Comparison of ENCODE assay signal across 31 cellular contexts in the genomic region with DNA sequence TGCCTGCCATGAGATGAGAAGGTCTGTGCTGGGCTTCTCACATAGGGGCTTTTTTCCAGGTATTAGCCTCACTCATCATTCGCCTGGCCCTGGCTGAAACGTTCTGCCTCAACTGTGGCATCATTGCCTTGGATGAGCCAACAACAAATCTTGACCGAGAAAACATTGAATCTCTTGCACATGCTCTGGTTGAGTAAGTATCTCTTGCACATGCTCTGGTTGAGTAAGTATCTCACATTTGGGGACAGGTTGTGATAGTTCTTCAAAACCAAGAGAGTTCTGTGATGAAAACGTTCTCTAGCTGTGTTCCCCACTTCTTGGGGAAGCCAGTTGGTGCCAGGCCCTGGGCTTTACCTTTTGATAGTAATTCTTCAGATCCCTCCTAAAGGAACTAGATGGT. TPM values are rescaled to one million over a fixed set of nuclear protein-coding genes. Genes with fewer than 3 reads are reported as not detected.
DNase-seq lines count a peak whose midpoint lies in the region; ATAC-seq and TF ChIP-seq lines count a peak whose summit lies in the region.
"Had no signal": no experiment of that assay in that cellular context is flagged by ENCODE, and none has a peak within 500 bp of the region (broad histone marks: within the 10 kb centered on the region; RNA-seq: fewer than 3 reads in every experiment).

No MANE protein-coding gene starts in this region.

- peak overlapping the region; percentile 95 for H3K27ac Mint-ChIP-seq in activated T-cell treated with anti-CD3 and anti-CD28 coated beads, Interleukin-2, amount 50 U/mL, for 72 hours
- H3K27ac Mint-ChIP-seq in activated T-helper 17 cell treated with anti-CD3 and anti-CD28 coated beads, Interleukin-2, amount 50 U/mL, for 72 hours, result peak overlapping the region; percentile 87
- H3K27ac Mint-ChIP-seq in stimulated activated memory B cell treated with anti-CD40 and anti-IgM and Interleukin-4, amounts not matched to agents 10 μg/mL and 1 μg/mL and 100 μg/mL, for 72 hours, result no peak overlapping the region
- H3K27ac Mint-ChIP-seq in naive thymus-derived CD4-positive, alpha-beta T cell, result peak overlapping the region in 2 of 9 donors; percentile 14 to 64
- no peak overlapping the region for H3K27ac Mint-ChIP-seq in glutamatergic neuron (ENCODE audit: unreplicated experiment)
- no peak overlapping the region for H3K27ac Mint-ChIP-seq in T-helper 17 cell
- H3K27ac Mint-ChIP-seq: T-cell had no signal

- peaks cover 9 to 67% (median 17%) of the 10 kb centered on the region in 3 experiments for H3K36me3 ChIP-seq in naive thymus-derived CD4-positive, alpha-beta T cell (ENCODE audit: control insufficient read depth in 2 of 3, insufficient read depth in 3 of 3, low read length in 3 of 3)
- H3K36me3 ChIP-seq: uterus had no signal

- ATAC-seq in activated T-cell treated with anti-CD3 and anti-CD28 coated beads, Interleukin-2, amount 50 U/mL, for 72 hours (replicated peaks in 1 of 2), result peak; percentile 54 to 57
- ATAC-seq in HG02610 (IDR thresholded peaks at IDR 0.05; ENCODE audit: unreplicated experiment) (peak; percentile 18), T-helper 17 cell (no peak)
- ATAC-seq in activated T-helper 17 cell treated with anti-CD3 and anti-CD28 coated beads, Interleukin-2, amount 50 U/mL, for 72 hours (replicated peaks), result peak; percentile 21
- ATAC-seq in stimulated activated memory B cell treated with anti-CD40 and anti-IgM and Interleukin-4, amounts not matched to agents 10 μg/mL and 1 μg/mL and 100 μg/mL, for 72 hours, result peak; percentile 10
- no peak for ATAC-seq in naive thymus-derived CD4-positive, alpha-beta T cell
- ATAC-seq: effector memory CD8-positive, alpha-beta T cell; esophagus mucosa; T-cell had no signal

- TF ChIP-seq CTCF in glutamatergic neuron (IDR thresholded peaks at IDR 0.05; ENCODE audit: partially characterized antibody, unreplicated experiment), result no peak

- POLR2A ChIA-PET in naive thymus-derived CD4-positive, alpha-beta T cell (lab: Charles Lee), result no interaction called here

- no peak overlapping the region for H3K4me3 ChIP-seq in naive thymus-derived CD4-positive, alpha-beta T cell (ENCODE audit: low read length)
- H3K4me3 ChIP-seq: coronary artery, SJCRH30, testis, uterus had no signal

- H3K27ac ChIP-seq in naive thymus-derived CD4-positive, alpha-beta T cell (ENCODE audit: low read depth, low read length), result no peak overlapping the region
- H3K27ac ChIP-seq: coronary artery, KMS-11, SJCRH30, testis, uterus had no signal

- H3K4me3 Mint-ChIP-seq in activated T-cell treated with anti-CD3 and anti-CD28 coated beads, Interleukin-2, amount 50 U/mL, for 72 hours, result peak overlapping the region; percentile 43 to 79
- peak overlapping the region; percentile 56 for H3K4me3 Mint-ChIP-seq in activated T-helper 17 cell treated with anti-CD3 and anti-CD28 coated beads, Interleukin-2, amount 50 U/mL, for 72 hours
- no peak overlapping the region for H3K4me3 Mint-ChIP-seq in stimulated activated memory B cell treated with anti-CD40 and anti-IgM and Interleukin-4, amounts not matched to agents 10 μg/mL and 1 μg/mL and 100 μg/mL, for 72 hours
- H3K4me3 Mint-ChIP-seq in naive thymus-derived CD4-positive, alpha-beta T cell, result peak overlapping the region in 1 of 10 donors; percentile 12
- no peak overlapping the region for H3K4me3 Mint-ChIP-seq in glutamatergic neuron (ENCODE audit: unreplicated experiment)
- no peak overlapping the region for H3K4me3 Mint-ChIP-seq in T-helper 17 cell
- H3K4me3 Mint-ChIP-seq: effector memory CD8-positive, alpha-beta T cell; T-cell had no signal

- peaks cover 78% of the 10 kb centered on the region for H3K4me1 Mint-ChIP-seq in activated T-cell treated with anti-CD3 and anti-CD28 coated beads, Interleukin-2, amount 50 U/mL, for 72 hours (ENCODE audit: low read depth)
- H3K4me1 Mint-ChIP-seq in activated T-helper 17 cell treated with anti-CD3 and anti-CD28 coated beads, Interleukin-2, amount 50 U/mL, for 72 hours, result peaks cover 41% of the 10 kb centered on the region
- no peaks in the 10 kb centered on the region for H3K4me1 Mint-ChIP-seq in stimulated activated memory B cell treated with anti-CD40 and anti-IgM and Interleukin-4, amounts not matched to agents 10 μg/mL and 1 μg/mL and 100 μg/mL, for 72 hours
- H3K4me1 Mint-ChIP-seq in naive thymus-derived CD4-positive, alpha-beta T cell, result peaks cover 0 to 84% (median 0%) of the 10 kb centered on the region in 7 donors
- H3K4me1 Mint-ChIP-seq in glutamatergic neuron (ENCODE audit: low read depth, unreplicated experiment), result no peaks in the 10 kb centered on the region
- peaks cover 2% of the 10 kb centered on the region for H3K4me1 Mint-ChIP-seq in T-helper 17 cell

- H3K9me3 Mint-ChIP-seq in activated T-cell treated with anti-CD3 and anti-CD28 coated beads, Interleukin-2, amount 50 U/mL, for 72 hours, result no peaks in the 10 kb centered on the region
- H3K9me3 Mint-ChIP-seq in activated T-helper 17 cell treated with anti-CD3 and anti-CD28 coated beads, Interleukin-2, amount 50 U/mL, for 72 hours, result peaks cover 7% of the 10 kb centered on the region
- H3K9me3 Mint-ChIP-seq in stimulated activated memory B cell treated with anti-CD40 and anti-IgM and Interleukin-4, amounts not matched to agents 10 μg/mL and 1 μg/mL and 100 μg/mL, for 72 hours, result no peaks in the 10 kb centered on the region
- H3K9me3 Mint-ChIP-seq in naive thymus-derived CD4-positive, alpha-beta T cell, result no peaks in the 10 kb centered on the region
- peaks cover 5% of the 10 kb centered on the region for H3K9me3 Mint-ChIP-seq in glutamatergic neuron (ENCODE audit: unreplicated experiment)
- H3K9me3 Mint-ChIP-seq: effector memory CD8-positive, alpha-beta T cell; T-cell had no signal

- DNase-seq in activated T-cell treated with anti-CD3 and anti-CD28 coated beads, Interleukin-2, amount 50 U/mL, for 72 hours, result peak; percentile 29 to 31
- no peak for DNase-seq in activated T-cell treated with anti-CD3 and anti-CD28 coated beads, Interleukin-2, amount 50 U/mL, for 1 hour
- DNase-seq in naive thymus-derived CD4-positive, alpha-beta T cell, result no peak
- no peak for DNase-seq in glutamatergic neuron
- no peak for DNase-seq in T-helper 17 cell
- DNase-seq: activated CD8-positive, alpha-beta memory T cell treated with anti-CD3 and anti-CD28 coated beads, Interleukin-2, amount 50 U/mL, for 4 hours; DND-41; effector memory CD8-positive, alpha-beta T cell; foreskin melanocyte; GOT3; mesendoderm; MV-4-11; NCI-H1694 treated with DMSO at 0.1 percent for 48 hours; NCI-H526 treated with DMSO at 0.1 percent for 48 hours; retina; SJCRH30; small intestine; stimulated activated CD4-positive, alpha-beta T cell treated with anti-CD3 and anti-CD28 coated beads, Interleukin-1b, Interleukin-23, amount 100 ng/mL, for 48 hours; T-cell; testis; uterus had no signal

- H3K9me3 ChIP-seq in naive thymus-derived CD4-positive, alpha-beta T cell (ENCODE audit: control insufficient read depth in 2 of 3, low read length in 3 of 3), result no peaks in the 10 kb centered on the region
- no peaks in the 10 kb centered on the region for H3K9me3 ChIP-seq in T-helper 17 cell (ENCODE audit: control insufficient read depth, low read length, poor library complexity, severe bottlenecking)
- H3K9me3 ChIP-seq: SJCRH30, testis, uterus had no signal

- no peaks in the 10 kb centered on the region for H3K27me3 Mint-ChIP-seq in activated T-cell treated with anti-CD3 and anti-CD28 coated beads, Interleukin-2, amount 50 U/mL, for 72 hours (ENCODE audit: low read depth)
- H3K27me3 Mint-ChIP-seq in activated T-helper 17 cell treated with anti-CD3 and anti-CD28 coated beads, Interleukin-2, amount 50 U/mL, for 72 hours, result no peaks in the 10 kb centered on the region
- no peaks in the 10 kb centered on the region for H3K27me3 Mint-ChIP-seq in stimulated activated memory B cell treated with anti-CD40 and anti-IgM and Interleukin-4, amounts not matched to agents 10 μg/mL and 1 μg/mL and 100 μg/mL, for 72 hours
- no peaks in the 10 kb centered on the region for H3K27me3 Mint-ChIP-seq in naive thymus-derived CD4-positive, alpha-beta T cell
- H3K27me3 Mint-ChIP-seq in glutamatergic neuron (ENCODE audit: unreplicated experiment) (peaks cover 4% of the 10 kb centered on the region), T-helper 17 cell (no peaks in the 10 kb centered on the region)
- H3K27me3 Mint-ChIP-seq: effector memory CD8-positive, alpha-beta T cell; T-cell had no signal

- peaks cover 13 to 38% of the 10 kb centered on the region in 2 donors for H3K36me3 Mint-ChIP-seq in activated T-cell treated with anti-CD3 and anti-CD28 coated beads, Interleukin-2, amount 50 U/mL, for 72 hours (ENCODE audit: insufficient read depth in 2 of 2)
- H3K36me3 Mint-ChIP-seq in activated T-helper 17 cell treated with anti-CD3 and anti-CD28 coated beads, Interleukin-2, amount 50 U/mL, for 72 hours (ENCODE audit: low read depth), result peaks cover 79% of the 10 kb centered on the region
- H3K36me3 Mint-ChIP-seq in stimulated activated memory B cell treated with anti-CD40 and anti-IgM and Interleukin-4, amounts not matched to agents 10 μg/mL and 1 μg/mL and 100 μg/mL, for 72 hours, result peaks cover 62% of the 10 kb centered on the region
- H3K36me3 Mint-ChIP-seq in naive thymus-derived CD4-positive, alpha-beta T cell, result peaks cover 15 to 56% (median 33%) of the 10 kb centered on the region in 5 donors
- H3K36me3 Mint-ChIP-seq in glutamatergic neuron (ENCODE audit: unreplicated experiment) (peaks cover 7% of the 10 kb centered on the region), T-helper 17 cell (ENCODE audit: low read depth) (peaks cover 10% of the 10 kb centered on the region)

- CTCF ChIA-PET in naive thymus-derived CD4-positive, alpha-beta T cell (lab: Charles Lee), result no interaction called here

- no peaks in the 10 kb centered on the region for H3K4me1 ChIP-seq in naive thymus-derived CD4-positive, alpha-beta T cell (ENCODE audit: control insufficient read depth in 2 of 2, insufficient read depth in 2 of 2, low read length in 2 of 2)
- H3K4me1 ChIP-seq: SJCRH30, testis, uterus had no signal

- no peaks in the 10 kb centered on the region for H3K27me3 ChIP-seq in naive thymus-derived CD4-positive, alpha-beta T cell (ENCODE audit: control insufficient read depth in 2 of 2, insufficient read depth in 2 of 2, low read length in 2 of 2)
- H3K27me3 ChIP-seq: SJCRH30, testis, uterus had no signal

- intact Hi-C loops in naive thymus-derived CD4-positive, alpha-beta T cell (cut with micrococcal nuclease), result loop anchor here in 1 of 2 donors (2.0 kb wide), 1 partner anchor 16 kb away; no protein-coding TSS in a partner anchor

RNA-seq across cellular contexts. Expression of a gene that starts 17.4 kb away (rescaled TPM):
- total RNA-seq in activated T-cell treated with anti-CD3 and anti-CD28 coated beads, Interleukin-2, amount 50 U/mL, for 72 hours, result 10 to 100 TPM in 1 of 2 donors, 1 to 10 TPM in 1; 8.0 to 16.3 TPM
- 1 to 10 TPM; 2.4 to 4.3 TPM for total RNA-seq in activated T-helper 17 cell treated with anti-CD3 and anti-CD28 coated beads, Interleukin-2, amount 50 U/mL, for 72 hours
- total RNA-seq in naive thymus-derived CD4-positive, alpha-beta T cell, result 10 to 100 TPM in 1 of 5 experiments, under 1 TPM in 2, not detected in 2; 0.50 to 71.3 (median 0.51) TPM
- polyA plus RNA-seq in naive thymus-derived CD4-positive, alpha-beta T cell, result not detected
- not detected for total RNA-seq in glutamatergic neuron (ENCODE audit: unreplicated experiment)
- under 1 TPM in 1 of 2 donors, not detected in 1; 0.20 TPM for total RNA-seq in T-helper 17 cell
- total RNA-seq: bronchial epithelial cell, esophagus mucosa, myocyte, SJCRH30 had no signal
- polyA plus RNA-seq: BJ had no signal

RNA-seq across cellular contexts. Expression of a gene that starts 33.2 kb away (rescaled TPM):
- 1 to 10 TPM; 1.2 to 1.5 TPM for total RNA-seq in activated T-cell treated with anti-CD3 and anti-CD28 coated beads, Interleukin-2, amount 50 U/mL, for 72 hours
- total RNA-seq in activated T-helper 17 cell treated with anti-CD3 and anti-CD28 coated beads, Interleukin-2, amount 50 U/mL, for 72 hours, result not detected
- 1 to 10 TPM in 3 of 5 experiments, not detected in 2; 1.1 to 6.0 (median 4.5) TPM for total RNA-seq in naive thymus-derived CD4-positive, alpha-beta T cell
- polyA plus RNA-seq in naive thymus-derived CD4-positive, alpha-beta T cell, result not detected
- total RNA-seq in glutamatergic neuron (ENCODE audit: unreplicated experiment) (not detected), T-helper 17 cell (not detected)
- total RNA-seq: bronchial epithelial cell, esophagus mucosa, myocyte, omental fat pad, SJCRH30, testis, uterus had no signal
- polyA plus RNA-seq: BJ, small intestine had no signal

Comparison
In these comparisons a context has a peak if more than half of its experiments do, and no peak if none do; other contexts are left out.
1. DNase-seq: peak in activated T-cell treated with anti-CD3 and anti-CD28 coated beads, Interleukin-2, amount 50 U/mL, for 72 hours (2 of 2); none in activated T-cell treated with anti-CD3 and anti-CD28 coated beads, Interleukin-2, amount 50 U/mL, for 1 hour (single experiment), naive thymus-derived CD4-positive, alpha-beta T cell (0 of 9), glutamatergic neuron (single experiment) and T-helper 17 cell (0 of 3).
2. ATAC-seq: peak in activated T-cell treated with anti-CD3 and anti-CD28 coated beads, Interleukin-2, amount 50 U/mL, for 72 hours (2 of 2), HG02610 (single experiment), activated T-helper 17 cell treated with anti-CD3 and anti-CD28 coated beads, Interleukin-2, amount 50 U/mL, for 72 hours (single experiment) and stimulated activated memory B cell treated with anti-CD40 and anti-IgM and Interleukin-4, amounts not matched to agents 10 μg/mL and 1 μg/mL and 100 μg/mL, for 72 hours (single experiment); none in naive thymus-derived CD4-positive, alpha-beta T cell (single experiment) and T-helper 17 cell (single experiment).
3. H3K27ac Mint-ChIP-seq: peak in activated T-cell treated with anti-CD3 and anti-CD28 coated beads, Interleukin-2, amount 50 U/mL, for 72 hours (single experiment) and activated T-helper 17 cell treated with anti-CD3 and anti-CD28 coated beads, Interleukin-2, amount 50 U/mL, for 72 hours (single experiment); none in stimulated activated memory B cell treated with anti-CD40 and anti-IgM and Interleukin-4, amounts not matched to agents 10 μg/mL and 1 μg/mL and 100 μg/mL, for 72 hours (single experiment), glutamatergic neuron (single experiment) and T-helper 17 cell (single experiment).
4. H3K4me3 Mint-ChIP-seq: peak in activated T-cell treated with anti-CD3 and anti-CD28 coated beads, Interleukin-2, amount 50 U/mL, for 72 hours (2 of 2) and activated T-helper 17 cell treated with anti-CD3 and anti-CD28 coated beads, Interleukin-2, amount 50 U/mL, for 72 hours (single experiment); none in stimulated activated memory B cell treated with anti-CD40 and anti-IgM and Interleukin-4, amounts not matched to agents 10 μg/mL and 1 μg/mL and 100 μg/mL, for 72 hours (single experiment), glutamatergic neuron (single experiment) and T-helper 17 cell (single experiment).